ENCODE assay signal across 8 cellular contexts in genomic region chr6:107847844-107848802, GRCh38. TPM values are rescaled to one million over a fixed set of nuclear protein-coding genes. Genes with fewer than 3 reads are reported as not detected.
DNase-seq lines count a peak whose midpoint lies in the region; ATAC-seq and TF ChIP-seq lines count a peak whose summit lies in the region.

No MANE protein-coding gene starts in this region.

- H3K4me3 Mint-ChIP-seq in activated T-helper 17 cell treated with anti-CD3 and anti-CD28 coated beads, Interleukin-2, amount 50 U/mL, for 72 hours: peak overlapping the region; percentile 78
- peak overlapping the region; percentile 78 to 84 (median 79) for H3K4me3 Mint-ChIP-seq in nephron

- CTCF ChIA-PET in BJ (lab: Yijun Ruan, JAX): interaction anchor here (0.6 to 3.9 kb wide), 36 partner anchors 8 to 732 kb away, joined by 3 to 27 read pairs (median 4); partner anchors contain the start of genes BEND3 and SCML4

- no peaks in the 10 kb centered on the region for H3K36me3 Mint-ChIP-seq in activated T-helper 17 cell treated with anti-CD3 and anti-CD28 coated beads, Interleukin-2, amount 50 U/mL, for 72 hours (ENCODE audit: low read depth)
- H3K36me3 Mint-ChIP-seq in nephron (ENCODE audit: low read depth): no peaks in the 10 kb centered on the region

- TF ChIP-seq CTCF in BJ (IDR thresholded peaks at IDR 0.05; ENCODE audit: insufficient read depth, low read depth, low read length) (peak; percentile 97), fibroblast of pulmonary artery (IDR thresholded peaks at IDR 0.05; ENCODE audit: low read length, missing control alignments) (peak; percentile 76), nephron (IDR thresholded peaks at IDR 0.05; ENCODE audit: unreplicated experiment in 3 of 3) (peak; percentile 94 to 98 (median 96))

- peak; percentile 80 for ATAC-seq in GM19395 (IDR thresholded peaks at IDR 0.05; ENCODE audit: unreplicated experiment)
- ATAC-seq in activated T-helper 17 cell treated with anti-CD3 and anti-CD28 coated beads, Interleukin-2, amount 50 U/mL, for 72 hours (replicated peaks): peak; percentile 92

- no peaks in the 10 kb centered on the region for H3K27me3 Mint-ChIP-seq in activated T-helper 17 cell treated with anti-CD3 and anti-CD28 coated beads, Interleukin-2, amount 50 U/mL, for 72 hours
- H3K27me3 Mint-ChIP-seq in nephron (ENCODE audit: low read depth): peaks cover 23% of the 10 kb centered on the region

- TF ChIP-seq EP300 in Ishikawa (IDR thresholded peaks at IDR 0.05; ENCODE audit: borderline replicate concordance): no peak

- H3K4me3 ChIP-seq in BJ (ENCODE audit: low read depth, low read length): peak overlapping the region; percentile 51
- peak overlapping the region; percentile 60 for H3K4me3 ChIP-seq in fibroblast of pulmonary artery (replicated peaks; ENCODE audit: low read depth, low read length)

- no peaks in the 10 kb centered on the region for H3K36me3 ChIP-seq in BJ (ENCODE audit: control insufficient read depth, insufficient read depth, low read length)

- peak overlapping the region; percentile 58 for H3K27ac Mint-ChIP-seq in activated T-helper 17 cell treated with anti-CD3 and anti-CD28 coated beads, Interleukin-2, amount 50 U/mL, for 72 hours
- H3K27ac Mint-ChIP-seq in nephron: peak overlapping the region in 2 of 3 experiments; percentile 9 to 43

- POLR2A ChIA-PET in BJ (lab: Charles Lee): interaction anchor here (0.6 kb wide), 1 partner anchor 93 kb away, joined by 3 read pairs; no protein-coding TSS in a partner anchor

- peaks cover 7% of the 10 kb centered on the region for H3K27me3 ChIP-seq in BJ (ENCODE audit: control insufficient read depth, insufficient read depth, low read length)

- DNase-seq in BJ (ENCODE audit: low read depth) (no peak), RKO (ENCODE audit: low spot score) (peak; percentile 79), fibroblast of pulmonary artery (ENCODE audit: low read depth) (peak; percentile 75)
- peak; percentile 47 to 87 (median 75) for DNase-seq in stimulated activated naive CD4-positive, alpha-beta T cell (lab: John Stamatoyannopoulos, UW)

- peaks cover 11% of the 10 kb centered on the region for H3K4me1 Mint-ChIP-seq in activated T-helper 17 cell treated with anti-CD3 and anti-CD28 coated beads, Interleukin-2, amount 50 U/mL, for 72 hours
- peaks cover 20% of the 10 kb centered on the region for H3K4me1 Mint-ChIP-seq in nephron

- no peaks in the 10 kb centered on the region for H3K9me3 Mint-ChIP-seq in activated T-helper 17 cell treated with anti-CD3 and anti-CD28 coated beads, Interleukin-2, amount 50 U/mL, for 72 hours
- H3K9me3 Mint-ChIP-seq in nephron: no peaks in the 10 kb centered on the region

- peak; percentile 75 for TF ChIP-seq RAD21 in Ishikawa (IDR thresholded peaks at IDR 0.05; ENCODE audit: low read depth)

TF ChIP-seq in Ishikawa, 13 proteins besides CTCF, POLR2A, EP300 and RAD21:
- no peak; the same call in 1 of the 2 replicates for TF ChIP-seq YY1 (IDR thresholded peaks at IDR 0.05; ENCODE audit: low read depth)
- TF ChIP-seq NFIC (IDR thresholded peaks at IDR 0.05): no peak
- peak; percentile 49 for TF ChIP-seq TEAD4 (IDR thresholded peaks at IDR 0.05)
- no peak; the same call in 1 of the 2 replicates for TF ChIP-seq TAF1 (IDR thresholded peaks at IDR 0.05; ENCODE audit: low read depth)
- no peak; the same call in none of the 2 replicates for TF ChIP-seq ZBTB7A (IDR thresholded peaks at IDR 0.05; ENCODE audit: low read depth)
- no peak for TF ChIP-seq CEBPB (IDR thresholded peaks at IDR 0.05)
- no peak for TF ChIP-seq CREB1 (IDR thresholded peaks at IDR 0.05; ENCODE audit: low read depth)
- TF ChIP-seq, protein P1, sequence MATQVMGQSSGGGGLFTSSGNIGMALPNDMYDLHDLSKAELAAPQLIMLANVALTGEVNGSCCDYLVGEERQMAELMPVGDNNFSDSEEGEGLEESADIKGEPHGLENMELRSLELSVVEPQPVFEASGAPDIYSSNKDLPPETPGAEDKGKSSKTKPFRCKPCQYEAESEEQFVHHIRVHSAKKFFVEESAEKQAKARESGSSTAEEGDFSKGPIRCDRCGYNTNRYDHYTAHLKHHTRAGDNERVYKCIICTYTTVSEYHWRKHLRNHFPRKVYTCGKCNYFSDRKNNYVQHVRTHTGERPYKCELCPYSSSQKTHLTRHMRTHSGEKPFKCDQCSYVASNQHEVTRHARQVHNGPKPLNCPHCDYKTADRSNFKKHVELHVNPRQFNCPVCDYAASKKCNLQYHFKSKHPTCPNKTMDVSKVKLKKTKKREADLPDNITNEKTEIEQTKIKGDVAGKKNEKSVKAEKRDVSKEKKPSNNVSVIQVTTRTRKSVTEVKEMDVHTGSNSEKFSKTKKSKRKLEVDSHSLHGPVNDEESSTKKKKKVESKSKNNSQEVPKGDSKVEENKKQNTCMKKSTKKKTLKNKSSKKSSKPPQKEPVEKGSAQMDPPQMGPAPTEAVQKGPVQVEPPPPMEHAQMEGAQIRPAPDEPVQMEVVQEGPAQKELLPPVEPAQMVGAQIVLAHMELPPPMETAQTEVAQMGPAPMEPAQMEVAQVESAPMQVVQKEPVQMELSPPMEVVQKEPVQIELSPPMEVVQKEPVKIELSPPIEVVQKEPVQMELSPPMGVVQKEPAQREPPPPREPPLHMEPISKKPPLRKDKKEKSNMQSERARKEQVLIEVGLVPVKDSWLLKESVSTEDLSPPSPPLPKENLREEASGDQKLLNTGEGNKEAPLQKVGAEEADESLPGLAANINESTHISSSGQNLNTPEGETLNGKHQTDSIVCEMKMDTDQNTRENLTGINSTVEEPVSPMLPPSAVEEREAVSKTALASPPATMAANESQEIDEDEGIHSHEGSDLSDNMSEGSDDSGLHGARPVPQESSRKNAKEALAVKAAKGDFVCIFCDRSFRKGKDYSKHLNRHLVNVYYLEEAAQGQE (IDR thresholded peaks at IDR 0.05; ENCODE audit: low read depth): peak; percentile 13; the same call in 1 of the 2 replicates
- TF ChIP-seq USF1 (IDR thresholded peaks at IDR 0.05): no peak
- peak; percentile 96 for TF ChIP-seq MAX (IDR thresholded peaks at IDR 0.05)
- TF ChIP-seq TCF12 (IDR thresholded peaks at IDR 0.05; ENCODE audit: low read depth): no peak
- TF ChIP-seq EGR1 (IDR thresholded peaks at IDR 0.05): no peak
- TF ChIP-seq FOXM1 (IDR thresholded peaks at IDR 0.05; ENCODE audit: borderline replicate concordance, low read depth): no peak

RNA-seq across cellular contexts. Expression of gene SCML4, which starts 24.0 kb away (rescaled TPM):
- polyA plus RNA-seq in BJ (2011; rRNA removed): not detected in 2 replicates
- not detected in 2 replicates for polyA minus RNA-seq in BJ (2011; rRNA and poly(A)+ RNA removed)
- total RNA-seq in activated T-helper 17 cell treated with anti-CD3 and anti-CD28 coated beads, Interleukin-2, amount 50 U/mL, for 72 hours: 1 to 10 TPM; 2.6 to 3.9 TPM
